Comparison of ENCODE assay signal across 9 cellular contexts in the genomic region with DNA sequence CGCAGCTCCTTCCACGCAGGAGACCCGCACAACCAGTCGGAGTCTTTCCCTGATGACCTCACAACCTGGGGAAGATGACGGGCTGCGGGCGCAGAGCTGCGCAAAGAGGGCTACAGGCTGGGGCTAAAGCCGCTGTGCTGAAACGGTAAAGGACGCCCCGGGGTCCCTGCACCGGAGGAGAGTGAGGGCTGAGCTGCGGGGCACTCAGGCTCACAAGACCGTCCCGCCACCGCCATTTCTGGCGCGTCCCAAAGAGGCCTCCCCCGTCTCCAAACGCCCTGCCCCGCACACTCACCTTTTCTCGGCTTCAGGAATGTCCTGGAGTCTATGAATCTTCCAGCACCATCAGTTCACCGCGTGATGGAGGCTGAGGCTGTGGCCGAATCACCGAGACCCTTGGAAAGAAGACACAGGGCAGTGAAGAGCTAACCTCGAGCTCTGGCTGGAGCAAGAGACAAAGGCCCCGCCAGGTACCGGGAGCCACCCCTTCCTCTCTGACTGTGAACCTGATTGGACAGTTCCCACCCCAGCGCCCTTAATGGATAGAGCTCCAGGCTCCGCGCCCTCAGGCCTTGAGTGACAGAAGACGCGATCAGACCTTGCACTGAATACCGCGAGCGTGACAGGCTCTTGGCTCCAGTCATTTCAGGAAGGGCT. TPM values are rescaled to one million over a fixed set of nuclear protein-coding genes. Genes with fewer than 3 reads are reported as not detected.
DNase-seq lines count a peak whose midpoint lies in the region; ATAC-seq and TF ChIP-seq lines count a peak whose summit lies in the region.
"Had no signal": no experiment of that assay in that cellular context is flagged by ENCODE, and none has a peak within 500 bp of the region (broad histone marks: within the 10 kb centered on the region; RNA-seq: fewer than 3 reads in every experiment).

No MANE protein-coding gene starts in this region.

- H3K4me3 ChIP-seq in MG63 (peak overlapping the region; percentile 26), hepatocyte (peak overlapping the region; percentile 88), skin epidermis (peak overlapping the region in 5 of 7 experiments; percentile 12 to 23 (median 20)), vagina (peak overlapping the region in 1 of 2 donors; percentile 38)

- H3K4me1 Mint-ChIP-seq in activated T-cell treated with anti-CD3 and anti-CD28 coated beads, Interleukin-2, amount 50 U/mL, for 72 hours (ENCODE audit: low read depth): peaks cover 6% of the 10 kb centered on the region

- peak; percentile 88 to 99 for ATAC-seq in activated T-cell treated with anti-CD3 and anti-CD28 coated beads, Interleukin-2, amount 50 U/mL, for 72 hours (replicated peaks in 1 of 2)
- ATAC-seq in GM21723 (IDR thresholded peaks at IDR 0.05; ENCODE audit: unreplicated experiment): no peak
- ATAC-seq: HCT116 had no signal

- TF ChIP-seq CTCF in hepatocyte (IDR thresholded peaks at IDR 0.05; ENCODE audit: poor library complexity) (no peak), vagina (IDR thresholded peaks at IDR 0.05) (no peak)

- DNase-seq in ELF-1 (ENCODE audit: low read depth, low spot score) (peak; percentile 96), MG63 (peak; percentile 30), hepatocyte (ENCODE audit: low spot score) (peak; percentile 89), foreskin melanocyte (no peak), vagina (ENCODE audit: extremely low spot score in 2 of 2) (no peak)
- peak; percentile 13 to 71 for DNase-seq in activated T-cell treated with anti-CD3 and anti-CD28 coated beads, Interleukin-2, amount 50 U/mL, for 72 hours

- peaks cover 9 to 16% of the 10 kb centered on the region in 2 donors for H3K36me3 Mint-ChIP-seq in activated T-cell treated with anti-CD3 and anti-CD28 coated beads, Interleukin-2, amount 50 U/mL, for 72 hours (ENCODE audit: insufficient read depth in 2 of 2)

- TF ChIP-seq POLR2A in vagina (IDR thresholded peaks at IDR 0.05): no peak

- intact Hi-C loops in vagina (cut with DNase I): no loop called here

- no peaks in the 10 kb centered on the region for H3K9me2 ChIP-seq in hepatocyte (replicated peaks; ENCODE audit: insufficient read depth)

- WGBS in hepatocyte (ENCODE audit: low lambda C conversion rate, missing lambda C conversion rate): 17% methylated on average over 38 of the region's 38 CpGs

- H3K79me2 ChIP-seq in hepatocyte: peaks cover 11% of the 10 kb centered on the region

- peak overlapping the region; percentile 92 for H2AFZ ChIP-seq in hepatocyte

- H4K20me1 ChIP-seq in hepatocyte (ENCODE audit: insufficient read depth, poor library complexity, severe bottlenecking): no peaks in the 10 kb centered on the region

- no peaks in the 10 kb centered on the region for H3K27me3 ChIP-seq in MG63
- no peaks in the 10 kb centered on the region for H3K27me3 ChIP-seq in hepatocyte
- H3K27me3 ChIP-seq in vagina: no peaks in the 10 kb centered on the region

- no peak overlapping the region for H3K27ac Mint-ChIP-seq in activated T-cell treated with anti-CD3 and anti-CD28 coated beads, Interleukin-2, amount 50 U/mL, for 72 hours

- no peaks in the 10 kb centered on the region for H3K4me1 ChIP-seq in hepatocyte (ENCODE audit: insufficient read depth)
- H3K4me1 ChIP-seq in vagina: no peaks in the 10 kb centered on the region

- H3K27me3 Mint-ChIP-seq in activated T-cell treated with anti-CD3 and anti-CD28 coated beads, Interleukin-2, amount 50 U/mL, for 72 hours (ENCODE audit: low read depth): no peaks in the 10 kb centered on the region

- peak overlapping the region; percentile 92 for H3K4me2 ChIP-seq in hepatocyte

- H3K4me3 Mint-ChIP-seq in activated T-cell treated with anti-CD3 and anti-CD28 coated beads, Interleukin-2, amount 50 U/mL, for 72 hours: peak overlapping the region; percentile 78 to 92

- H3K27ac ChIP-seq in hepatocyte (peak overlapping the region; percentile 77), skin epidermis (no peak overlapping the region), vagina (no peak overlapping the region)

- H3K9me3 Mint-ChIP-seq in activated T-cell treated with anti-CD3 and anti-CD28 coated beads, Interleukin-2, amount 50 U/mL, for 72 hours: peaks cover 5 to 7% of the 10 kb centered on the region in 2 donors

- H3K9me3 ChIP-seq in MG63 (no peaks in the 10 kb centered on the region), hepatocyte (ENCODE audit: low read depth) (no peaks in the 10 kb centered on the region), vagina (no peaks in the 10 kb centered on the region)

- no peaks in the 10 kb centered on the region for H3K36me3 ChIP-seq in MG63
- no peaks in the 10 kb centered on the region for H3K36me3 ChIP-seq in hepatocyte (replicated peaks; ENCODE audit: insufficient read depth, low read depth)
- H3K36me3 ChIP-seq in vagina: no peaks in the 10 kb centered on the region

RNA-seq across cellular contexts. Expression of a gene that starts 41.8 kb away (rescaled TPM):
- 1.1 TPM in 2 replicates for total RNA-seq in MG63 (2014; rRNA removed; shearing (Covaris generic); ENCODE audit: low replicate concordance)
- total RNA-seq in activated T-cell treated with anti-CD3 and anti-CD28 coated beads, Interleukin-2, amount 50 U/mL, for 72 hours: 10 to 100 TPM; 16.6 to 17.9 TPM
- total RNA-seq in hepatocyte: 19.1 and 19.9 TPM in 2 replicates
- 12.8 and 15.5 TPM in 2 replicates for polyA plus RNA-seq in hepatocyte
- total RNA-seq in vagina: 7.9 TPM

Comparison
In these comparisons a context has a peak if more than half of its experiments do, and no peak if none do; other contexts are left out.
1. DNase-seq: peak in ELF-1 (single experiment), MG63 (single experiment), activated T-cell treated with anti-CD3 and anti-CD28 coated beads, Interleukin-2, amount 50 U/mL, for 72 hours (2 of 2) and hepatocyte (single experiment); none in foreskin melanocyte (single experiment) and vagina (0 of 2).